1 cellular context compared by ENCODE assay signal in the genomic region with DNA sequence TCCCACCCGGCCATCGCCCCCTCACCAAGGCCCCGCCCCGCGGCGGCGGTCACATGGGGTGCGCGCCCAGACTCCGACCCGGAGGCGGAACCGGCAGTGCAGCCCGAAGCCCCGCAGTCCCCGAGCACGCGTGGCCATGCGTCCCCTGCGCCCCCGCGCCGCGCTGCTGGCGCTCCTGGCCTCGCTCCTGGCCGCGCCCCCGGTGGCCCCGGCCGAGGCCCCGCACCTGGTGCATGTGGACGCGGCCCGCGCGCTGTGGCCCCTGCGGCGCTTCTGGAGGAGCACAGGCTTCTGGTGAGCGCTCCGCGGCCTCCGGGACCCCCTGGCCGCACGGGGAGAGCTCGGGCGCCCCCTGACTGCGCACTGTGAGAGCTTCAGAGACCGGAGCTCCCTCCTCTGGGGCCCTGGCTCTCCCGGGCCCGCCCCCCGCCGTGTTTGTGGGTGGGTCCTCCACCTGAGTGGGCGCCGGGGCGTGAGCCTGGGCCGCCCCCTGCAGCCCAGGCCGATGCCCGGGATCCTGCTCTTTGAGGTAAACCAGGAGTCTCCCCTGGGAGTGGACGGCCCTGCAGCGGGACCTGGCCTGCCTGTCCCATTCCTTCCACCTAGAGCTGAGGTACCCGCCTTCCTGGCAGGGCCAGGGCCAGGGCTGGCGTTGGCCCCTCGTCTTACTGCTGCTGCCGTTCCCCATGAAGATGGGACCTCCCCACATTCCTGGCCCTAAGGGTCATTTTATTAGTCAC.
TF ChIP-seq lines count a peak whose summit lies in the region.

TSS of gene IDUA (plus strand) at position 96 of the 740 bp plus-strand sequence. CDS start at position 137, 41 bp downstream.

TF ChIP-seq in HepG2, 621 proteins besides CTCF, POLR2A, EP300 and RAD21 (continued from another document):
- TF ChIP-seq, protein P1, sequence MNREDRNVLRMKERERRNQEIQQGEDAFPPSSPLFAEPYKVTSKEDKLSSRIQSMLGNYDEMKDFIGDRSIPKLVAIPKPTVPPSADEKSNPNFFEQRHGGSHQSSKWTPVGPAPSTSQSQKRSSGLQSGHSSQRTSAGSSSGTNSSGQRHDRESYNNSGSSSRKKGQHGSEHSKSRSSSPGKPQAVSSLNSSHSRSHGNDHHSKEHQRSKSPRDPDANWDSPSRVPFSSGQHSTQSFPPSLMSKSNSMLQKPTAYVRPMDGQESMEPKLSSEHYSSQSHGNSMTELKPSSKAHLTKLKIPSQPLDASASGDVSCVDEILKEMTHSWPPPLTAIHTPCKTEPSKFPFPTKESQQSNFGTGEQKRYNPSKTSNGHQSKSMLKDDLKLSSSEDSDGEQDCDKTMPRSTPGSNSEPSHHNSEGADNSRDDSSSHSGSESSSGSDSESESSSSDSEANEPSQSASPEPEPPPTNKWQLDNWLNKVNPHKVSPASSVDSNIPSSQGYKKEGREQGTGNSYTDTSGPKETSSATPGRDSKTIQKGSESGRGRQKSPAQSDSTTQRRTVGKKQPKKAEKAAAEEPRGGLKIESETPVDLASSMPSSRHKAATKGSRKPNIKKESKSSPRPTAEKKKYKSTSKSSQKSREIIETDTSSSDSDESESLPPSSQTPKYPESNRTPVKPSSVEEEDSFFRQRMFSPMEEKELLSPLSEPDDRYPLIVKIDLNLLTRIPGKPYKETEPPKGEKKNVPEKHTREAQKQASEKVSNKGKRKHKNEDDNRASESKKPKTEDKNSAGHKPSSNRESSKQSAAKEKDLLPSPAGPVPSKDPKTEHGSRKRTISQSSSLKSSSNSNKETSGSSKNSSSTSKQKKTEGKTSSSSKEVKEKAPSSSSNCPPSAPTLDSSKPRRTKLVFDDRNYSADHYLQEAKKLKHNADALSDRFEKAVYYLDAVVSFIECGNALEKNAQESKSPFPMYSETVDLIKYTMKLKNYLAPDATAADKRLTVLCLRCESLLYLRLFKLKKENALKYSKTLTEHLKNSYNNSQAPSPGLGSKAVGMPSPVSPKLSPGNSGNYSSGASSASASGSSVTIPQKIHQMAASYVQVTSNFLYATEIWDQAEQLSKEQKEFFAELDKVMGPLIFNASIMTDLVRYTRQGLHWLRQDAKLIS (CRISPR knock-in tag; IDR thresholded peaks at IDR 0.05), result no peak
- TF ChIP-seq ISX (CRISPR knock-in tag; conservative IDR thresholded peaks at IDR 0.05) (no peak), MAF1 (CRISPR knock-in tag; IDR thresholded peaks at IDR 0.05; ENCODE audit: borderline replicate concordance) (no peak), TARDBP (CRISPR knock-in tag; IDR thresholded peaks at IDR 0.05) (no peak)
